In genomic region chr5:90529234-90529938, GRCh38 we compare ENCODE assay signal across 8 cellular contexts. TPM values are rescaled to one million over a fixed set of nuclear protein-coding genes. Genes with fewer than 3 reads are reported as not detected.
A peak's percentile ranks its signal among the peaks of the same experiment; 100 is the strongest.
DNase-seq lines count a peak whose midpoint lies in the region; ATAC-seq and TF ChIP-seq lines count a peak whose summit lies in the region.

Gene LYSMD3, minus strand, starts transcription at chr5:90529584. Its CDS starts 4,295 bp downstream, at chr5:90525289.

- no peaks in the 10 kb centered on the region for H3K9me3 ChIP-seq in left lung

- peaks cover 8 to 44% of the 10 kb centered on the region in 2 donors for H3K4me1 ChIP-seq in left lung

- intact Hi-C loops in left lung (cut with DNase I), result no loop called here

- H3K27ac ChIP-seq in left lung, result peak within 1 kb of the TSS; percentile 87 to 93

- DNase-seq in BJ (ENCODE audit: low read depth), result peak; percentile 74
- DNase-seq in GM19240 (ENCODE audit: insufficient read length, low spot score), result peak; percentile 76
- peak; percentile 99 for DNase-seq in NCI-H69 (lab: John Stamatoyannopoulos, UW)
- DNase-seq in activated CD4-positive, alpha-beta T cell treated with anti-CD3 and anti-CD28 coated beads, Interleukin-2, amount 50 U/mL, for 1 hour, result peak; percentile 97
- DNase-seq in dedifferentiated amniotic fluid mesenchymal stem cell (ENCODE audit: extremely low spot score), result peak; percentile 97
- DNase-seq in left lung, result peak; percentile 99 to 100
- DNase-seq in stimulated activated CD4-positive, alpha-beta T cell treated with anti-CD3 and anti-CD28 coated beads, Interleukin-2, amount 100 ng/mL, for 48 hours, result peak; percentile 87 to 90

- CTCF ChIA-PET in BJ (lab: Yijun Ruan, JAX), result interaction anchor here (1.0 to 1.9 kb wide), 10 partner anchors 16 to 103 kb away, joined by 3 to 44 read pairs (median 3); no protein-coding TSS in a partner anchor

- H3K36me3 ChIP-seq in BJ (ENCODE audit: control insufficient read depth, insufficient read depth, low read length), result no peaks in the 10 kb centered on the region
- peaks cover 0 to 10% of the 10 kb centered on the region in 2 donors for H3K36me3 ChIP-seq in left lung

- peak; percentile 91 for ATAC-seq in HG03460 (IDR thresholded peaks at IDR 0.05; ENCODE audit: unreplicated experiment)
- peak; percentile 99 for ATAC-seq in left lung

- POLR2A ChIA-PET in BJ (lab: Charles Lee), result no interaction called here

- H3K4me3 ChIP-seq in BJ (ENCODE audit: low read depth, low read length) (peak within 1 kb of the TSS; percentile 93), left lung (peak within 1 kb of the TSS; percentile 85 to 87)

- TF ChIP-seq CTCF in BJ (IDR thresholded peaks at IDR 0.05; ENCODE audit: insufficient read depth, low read depth, low read length) (no peak), left lung (IDR thresholded peaks at IDR 0.05) (no peak)

- H3K27me3 ChIP-seq in BJ (ENCODE audit: control insufficient read depth, insufficient read depth, low read length), result peaks cover 6% of the 10 kb centered on the region
- peaks cover 0 to 4% of the 10 kb centered on the region in 2 donors for H3K27me3 ChIP-seq in left lung

RNA-seq across cellular contexts. Expression of gene LYSMD3, which starts in this region (rescaled TPM):
- 5.5 and 13.2 TPM in 2 replicates for polyA plus RNA-seq in BJ (2011; rRNA removed)
- polyA minus RNA-seq in BJ (2011; rRNA and poly(A)+ RNA removed), result 6.1 and 6.6 TPM in 2 replicates
- 10 to 100 TPM; 24.6 to 28.6 TPM for total RNA-seq in left lung

Comparison
In these comparisons a context has a peak if more than half of its experiments do, and no peak if none do; other contexts are left out.
1. Peak in every context shown above with its lines: DNase-seq, ATAC-seq, H3K4me3 ChIP-seq and H3K27ac ChIP-seq.